Comparison of ENCODE assay signal across 19 cellular contexts in the genomic region with DNA sequence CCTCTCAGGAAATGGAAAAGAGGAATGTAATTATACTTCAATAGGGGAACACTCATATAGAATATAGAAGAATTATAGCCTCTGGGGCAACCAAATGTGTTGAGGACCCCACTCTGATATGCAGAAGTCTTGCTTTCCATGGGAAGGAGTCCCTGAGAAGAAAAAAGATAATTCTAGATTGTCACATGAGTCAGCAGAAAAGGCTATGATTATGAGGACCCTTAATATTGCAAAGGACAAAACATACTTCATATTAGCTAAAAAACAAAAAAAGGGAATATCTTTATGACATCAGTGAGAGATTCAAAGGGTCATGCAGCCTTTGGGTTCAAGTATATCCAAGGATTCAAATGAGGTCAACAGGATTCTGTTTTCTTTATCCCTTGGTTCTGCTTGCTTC.
DNase-seq lines count a peak whose midpoint lies in the region; ATAC-seq, FAIRE-seq and TF ChIP-seq lines count a peak whose summit lies in the region.
"Had no signal": no experiment of that assay in that cellular context is flagged by ENCODE, and none has a peak within 500 bp of the region (broad histone marks: within the 10 kb centered on the region; RNA-seq: fewer than 3 reads in every experiment).

No MANE protein-coding gene starts in this region.

- no peak overlapping the region for H3K9ac ChIP-seq in HCT116 (ENCODE audit: low read length)
- H3K9ac ChIP-seq: BLaER1, GM23248 had no signal

- CTCF ChIA-PET in HCT116 (lab: Charles Lee): no interaction called here
- CTCF ChIA-PET in activated CD8-positive, alpha-beta T cell treated with anti-CD3 and anti-CD28 coated beads for 36 hours (lab: Charles Lee): interaction anchor here (1.0 kb wide), 1 partner anchor 8 kb away, joined by 3 read pairs; no protein-coding TSS in a partner anchor

- H3K4me2 ChIP-seq in HCT116 (ENCODE audit: low read length) (peak overlapping the region; percentile 66), osteoblast (ENCODE audit: insufficient read depth, low read length) (no peak overlapping the region)
- H3K4me2 ChIP-seq: BLaER1 had no signal

- no peaks in the 10 kb centered on the region for H3K27me3 Mint-ChIP-seq in activated CD8-positive, alpha-beta T cell treated with anti-CD3 and anti-CD28 coated beads for 36 hours
- H3K27me3 Mint-ChIP-seq: CD4-positive, alpha-beta memory T cell had no signal

- H3K27ac ChIP-seq in ACC112 (ENCODE audit: low read depth, low read length) (peak overlapping the region; percentile 80), HCT116 (ENCODE audit: low read depth, low read length) (peak overlapping the region; percentile 69; the same call in 1 of the 2 replicates), RWPE2 (ENCODE audit: poor library complexity, severe bottlenecking) (peak overlapping the region; percentile 73), osteoblast (ENCODE audit: low read depth, low read length) (peak overlapping the region; percentile 80)
- H3K27ac ChIP-seq: BLaER1 had no signal

- peaks cover 3% of the 10 kb centered on the region for H3K4me1 Mint-ChIP-seq in activated CD8-positive, alpha-beta T cell treated with anti-CD3 and anti-CD28 coated beads for 36 hours (ENCODE audit: low read depth)

- no peak for ATAC-seq in HCT116
- no peak for ATAC-seq in RWPE2 (ENCODE audit: low read depth)
- ATAC-seq in GM19035 (IDR thresholded peaks at IDR 0.05; ENCODE audit: unreplicated experiment): no peak
- no peak for ATAC-seq in activated CD8-positive, alpha-beta T cell treated with anti-CD3 and anti-CD28 coated beads for 36 hours

- H2AFZ ChIP-seq in ACC112 (ENCODE audit: low read length, unreplicated experiment) (no peak overlapping the region), HCT116 (ENCODE audit: low read depth, low read length, poor library complexity, severe bottlenecking) (peak overlapping the region; percentile 3), osteoblast (ENCODE audit: low read length) (no peak overlapping the region)
- H2AFZ ChIP-seq: GM23248 had no signal

- no peak for FAIRE-seq in urothelium cell line (lab: Jason Lieb, UNC)
- FAIRE-seq: A204.1, G401.6, GM12891, H54 had no signal

- no peak for TF ChIP-seq CTCF in HCT116 (IDR thresholded peaks at IDR 0.05 in 2 of 3, conservative IDR thresholded peaks at IDR 0.05 in 1 of 3; ENCODE audit: borderline replicate concordance in 1 of 3, insufficient read depth in 1 of 3, low read depth in 2 of 3, low read length in 2 of 3)
- TF ChIP-seq CTCF in RWPE2 (IDR thresholded peaks at IDR 0.05; ENCODE audit: poor library complexity, severe bottlenecking): no peak
- TF ChIP-seq CTCF in osteoblast (IDR thresholded peaks at IDR 0.05; ENCODE audit: extremely low read depth, low read depth, low read length): no peak
- TF ChIP-seq CTCF in activated CD8-positive, alpha-beta T cell treated with anti-CD3 and anti-CD28 coated beads for 36 hours (IDR thresholded peaks at IDR 0.05): no peak

- no peak for DNase-seq in HCT116 (ENCODE audit: low read depth, low spot score)
- no peak for DNase-seq in RWPE2 (ENCODE audit: low spot score)
- DNase-seq in osteoblast (ENCODE audit: insufficient read length, low spot score, missing footprints): no peak
- no peak for DNase-seq in activated CD8-positive, alpha-beta T cell treated with anti-CD3 and anti-CD28 coated beads for 36 hours
- DNase-seq in urothelium cell line (ENCODE audit: low spot score): no peak
- DNase-seq: Calu3; CD4-positive, alpha-beta memory T cell; DMS 273 treated with DMSO at 0.1 percent for 48 hours; DMS53; GM23248; HCEC 1CT had no signal

- H3K36me3 ChIP-seq in ACC112 (ENCODE audit: insufficient read depth, low read length) (no peaks in the 10 kb centered on the region), HCT116 (ENCODE audit: control insufficient read depth in 1 of 2, insufficient read depth in 2 of 2, low read length in 2 of 2) (no peaks in the 10 kb centered on the region), RWPE2 (ENCODE audit: low read depth) (no peaks in the 10 kb centered on the region), osteoblast (ENCODE audit: insufficient read depth, low read length) (no peaks in the 10 kb centered on the region)
- H3K36me3 ChIP-seq: BLaER1 had no signal

- H3K9me3 Mint-ChIP-seq in activated CD8-positive, alpha-beta T cell treated with anti-CD3 and anti-CD28 coated beads for 36 hours: no peaks in the 10 kb centered on the region

- H4K20me1 ChIP-seq in HCT116 (ENCODE audit: insufficient read depth) (no peaks in the 10 kb centered on the region), osteoblast (ENCODE audit: insufficient read depth, low read length) (no peaks in the 10 kb centered on the region)
- H4K20me1 ChIP-seq: BLaER1 had no signal

- RAD21 ChIA-PET in HCT116 (lab: Charles Lee; ENCODE audit: low non-redundant PET in 1 of 2, low total read pairs in 2 of 2, uncharacterized antibody in 2 of 2, unreplicated experiment in 2 of 2): no interaction called here

- POLR2A ChIA-PET in HCT116 (lab: Charles Lee): no interaction called here
- POLR2A ChIA-PET in activated CD8-positive, alpha-beta T cell treated with anti-CD3 and anti-CD28 coated beads for 36 hours (lab: Charles Lee): no interaction called here

- no peak overlapping the region for H3K27ac Mint-ChIP-seq in activated CD8-positive, alpha-beta T cell treated with anti-CD3 and anti-CD28 coated beads for 36 hours
- H3K27ac Mint-ChIP-seq: CD14-positive monocyte; CD4-positive, alpha-beta memory T cell had no signal

- no peak overlapping the region for H3K4me3 Mint-ChIP-seq in activated CD8-positive, alpha-beta T cell treated with anti-CD3 and anti-CD28 coated beads for 36 hours
- H3K4me3 Mint-ChIP-seq: CD14-positive monocyte; CD4-positive, alpha-beta memory T cell had no signal

- H3K4me1 ChIP-seq in ACC112 (ENCODE audit: control insufficient read depth, insufficient read depth, low read length, unreplicated experiment): peaks cover 58% of the 10 kb centered on the region
- peaks cover 27 to 63% of the 10 kb centered on the region in 2 experiments for H3K4me1 ChIP-seq in HCT116 (ENCODE audit: control insufficient read depth in 1 of 2, insufficient read depth in 2 of 2, low read length in 2 of 2)
- H3K4me1 ChIP-seq in RWPE2 (ENCODE audit: insufficient read depth, poor library complexity, severe bottlenecking): peaks cover 38% of the 10 kb centered on the region
- H3K4me1 ChIP-seq in osteoblast (ENCODE audit: insufficient read depth, low read length): peaks cover 43% of the 10 kb centered on the region

- H3K36me3 Mint-ChIP-seq in activated CD8-positive, alpha-beta T cell treated with anti-CD3 and anti-CD28 coated beads for 36 hours (ENCODE audit: low read depth): no peaks in the 10 kb centered on the region
- H3K36me3 Mint-ChIP-seq: CD14-positive monocyte; CD4-positive, alpha-beta memory T cell had no signal

- H3K9me2 ChIP-seq in HCT116 (ENCODE audit: insufficient read depth): no peaks in the 10 kb centered on the region

- no peaks in the 10 kb centered on the region for H3K27me3 ChIP-seq in ACC112 (ENCODE audit: insufficient read depth, low read length)
- H3K27me3 ChIP-seq in HCT116 (ENCODE audit: insufficient read depth, low read length): no peaks in the 10 kb centered on the region
- no peaks in the 10 kb centered on the region for H3K27me3 ChIP-seq in RWPE2 (ENCODE audit: insufficient read depth, poor library complexity, severe bottlenecking)
- H3K27me3 ChIP-seq in osteoblast (ENCODE audit: insufficient read depth, low read length): no peaks in the 10 kb centered on the region
- H3K27me3 ChIP-seq: BLaER1 had no signal

- BruUV-seq in HCT116 (replicated peaks; lab: Mats Ljungman, UMichigan): no TSS peak

- TF ChIP-seq RAD21 in HCT116 (IDR thresholded peaks at IDR 0.05; ENCODE audit: low read depth): no peak

- intact Hi-C loops in HCT116 (cut with micrococcal nuclease): no loop called here
- intact Hi-C loops in activated CD8-positive, alpha-beta T cell treated with anti-CD3 and anti-CD28 coated beads for 36 hours (cut with micrococcal nuclease): no loop called here

- no peaks in the 10 kb centered on the region for H3K79me2 ChIP-seq in ACC112 (ENCODE audit: control insufficient read depth, insufficient read depth, low read length, unreplicated experiment)
- H3K79me2 ChIP-seq in HCT116 (ENCODE audit: insufficient read depth, low read length): no peaks in the 10 kb centered on the region
- no peaks in the 10 kb centered on the region for H3K79me2 ChIP-seq in osteoblast (ENCODE audit: insufficient read depth, low read length)

- no peak for TF ChIP-seq POLR2A in HCT116 (IDR thresholded peaks at IDR 0.05; ENCODE audit: borderline replicate concordance, extremely low read depth, insufficient read depth, insufficient read length)

- H3K4me3 ChIP-seq in ACC112 (ENCODE audit: low read depth, low read length): no peak overlapping the region
- no peak overlapping the region for H3K4me3 ChIP-seq in HCT116 (replicated peaks in 1 of 2; ENCODE audit: low read depth in 1 of 2, low read length in 2 of 2)
- no peak overlapping the region for H3K4me3 ChIP-seq in RWPE2 (ENCODE audit: severe bottlenecking)
- H3K4me3 ChIP-seq in osteoblast (ENCODE audit: insufficient read depth, low read length): no peak overlapping the region
- H3K4me3 ChIP-seq: BLaER1, GM23248 had no signal

- H3K9me3 ChIP-seq in HCT116 (ENCODE audit: control insufficient read depth in 1 of 2, insufficient read depth in 1 of 2, low read depth in 1 of 2, low read length in 2 of 2) (no peaks in the 10 kb centered on the region), RWPE2 (ENCODE audit: severe bottlenecking) (no peaks in the 10 kb centered on the region), osteoblast (ENCODE audit: low read depth, low read length) (no peaks in the 10 kb centered on the region)
- H3K9me3 ChIP-seq: BLaER1 had no signal

TF ChIP-seq in HCT116, 20 proteins besides CTCF, POLR2A, EP300 and RAD21:
- TF ChIP-seq FOSL1 (IDR thresholded peaks at IDR 0.05; ENCODE audit: low read depth) (no peak), SIN3A (IDR thresholded peaks at IDR 0.05; ENCODE audit: low read depth) (no peak), ELF1 (IDR thresholded peaks at IDR 0.05; ENCODE audit: borderline replicate concordance, low read depth) (no peak), CBX3 (IDR thresholded peaks at IDR 0.05; ENCODE audit: low read depth) (no peak)
- TF ChIP-seq, protein P1, sequence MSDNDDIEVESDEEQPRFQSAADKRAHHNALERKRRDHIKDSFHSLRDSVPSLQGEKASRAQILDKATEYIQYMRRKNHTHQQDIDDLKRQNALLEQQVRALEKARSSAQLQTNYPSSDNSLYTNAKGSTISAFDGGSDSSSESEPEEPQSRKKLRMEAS (IDR thresholded peaks at IDR 0.05): no peak
- TF ChIP-seq, protein P2, sequence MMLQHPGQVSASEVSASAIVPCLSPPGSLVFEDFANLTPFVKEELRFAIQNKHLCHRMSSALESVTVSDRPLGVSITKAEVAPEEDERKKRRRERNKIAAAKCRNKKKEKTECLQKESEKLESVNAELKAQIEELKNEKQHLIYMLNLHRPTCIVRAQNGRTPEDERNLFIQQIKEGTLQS (IDR thresholded peaks at IDR 0.05): no peak
